Comparison of ENCODE assay signal across 22 cellular contexts in genomic region chr9:128694344-128694743, GRCh38. TPM values are rescaled to one million over a fixed set of nuclear protein-coding genes. Genes with fewer than 3 reads are reported as not detected.
A peak's percentile ranks its signal among the peaks of the same experiment; 100 is the strongest.
DNase-seq lines count a peak whose midpoint lies in the region; ATAC-seq and TF ChIP-seq lines count a peak whose summit lies in the region.
"Had no signal": no experiment of that assay in that cellular context is flagged by ENCODE, and none has a peak within 500 bp of the region (broad histone marks: within the 10 kb centered on the region; RNA-seq: fewer than 3 reads in every experiment).

No MANE protein-coding gene starts in this region.

- TF ChIP-seq CTCF in GM20000 (IDR thresholded peaks at IDR 0.05; ENCODE audit: extremely low read depth, missing control alignments) (no peak), activated B cell treated with CpG ODN at 0.5 μM for 24 hours (IDR thresholded peaks at IDR 0.05) (no peak)

- peak; percentile 3 for DNase-seq in Right ventricle myocardium superior
- DNase-seq in cardiac septum (ENCODE audit: low spot score): no peak
- peak; percentile 16 for DNase-seq in GM20000 (ENCODE audit: low spot score)
- no peak for DNase-seq in activated B cell treated with CpG ODN at 0.5 μM for 24 hours
- DNase-seq in stimulated activated naive B cell treated with anti-CD40 and anti-IgM and Interleukin-4, amounts not matched to agents 10 μg/mL and 1 μg/mL and 100 μg/mL, for 72 hours: no peak
- DNase-seq: C1 segment of cervical spinal cord; CD8-positive, alpha-beta memory T cell; DMS53; EL; H9; KG1; MV-4-11; NCI-H187; NCI-H2107; NCI-H2227 treated with DMSO at 0.1 percent for 48 hours; NCI-H510A treated with DMSO at 0.1 percent for 48 hours; NCI-H774; OCI-M1; SIG-M5 had no signal

- CTCF ChIA-PET in activated B cell treated with CpG ODN at 0.5 μM for 24 hours (lab: Charles Lee): interaction anchor here (1.0 kb wide), 1 partner anchor 10 kb away, joined by 3 read pairs; no protein-coding TSS in a partner anchor

- H3K9me3 Mint-ChIP-seq in activated B cell treated with CpG ODN at 0.5 μM for 24 hours: no peaks in the 10 kb centered on the region
- H3K9me3 Mint-ChIP-seq in stimulated activated naive B cell treated with anti-CD40 and anti-IgM and Interleukin-4, amounts not matched to agents 10 μg/mL and 1 μg/mL and 100 μg/mL, for 72 hours: no peaks in the 10 kb centered on the region
- H3K9me3 Mint-ChIP-seq: CD8-positive, alpha-beta memory T cell had no signal

- peak overlapping the region; percentile 46 for H3K4me3 Mint-ChIP-seq in activated B cell treated with CpG ODN at 0.5 μM for 24 hours
- H3K4me3 Mint-ChIP-seq in stimulated activated naive B cell treated with anti-CD40 and anti-IgM and Interleukin-4, amounts not matched to agents 10 μg/mL and 1 μg/mL and 100 μg/mL, for 72 hours: peak overlapping the region; percentile 7 to 43
- H3K4me3 Mint-ChIP-seq: H9 had no signal

- intact Hi-C loops in Right ventricle myocardium superior (cut with DNase I) (no loop called here), cardiac septum (cut with DNase I) (no loop called here), activated B cell treated with CpG ODN at 0.5 μM for 24 hours (cut with micrococcal nuclease) (no loop called here)

- no peak for ATAC-seq in Right ventricle myocardium superior (ENCODE audit: poor library complexity)
- peak; percentile 41 for ATAC-seq in activated B cell treated with CpG ODN at 0.5 μM for 24 hours (ENCODE audit: low read depth)
- ATAC-seq in stimulated activated naive B cell treated with anti-CD40 and anti-IgM and Interleukin-4, amounts not matched to agents 10 μg/mL and 1 μg/mL and 100 μg/mL, for 72 hours (replicated peaks): peak; percentile 58
- ATAC-seq in GM21447 (IDR thresholded peaks at IDR 0.05; ENCODE audit: unreplicated experiment): no peak
- ATAC-seq in GM19455 (IDR thresholded peaks at IDR 0.05; ENCODE audit: unreplicated experiment): no peak
- ATAC-seq: HepG2 had no signal

- no peaks in the 10 kb centered on the region for H3K27me3 Mint-ChIP-seq in activated B cell treated with CpG ODN at 0.5 μM for 24 hours
- no peaks in the 10 kb centered on the region for H3K27me3 Mint-ChIP-seq in stimulated activated naive B cell treated with anti-CD40 and anti-IgM and Interleukin-4, amounts not matched to agents 10 μg/mL and 1 μg/mL and 100 μg/mL, for 72 hours
- H3K27me3 Mint-ChIP-seq: CD8-positive, alpha-beta memory T cell had no signal

- POLR2A ChIA-PET in activated B cell treated with CpG ODN at 0.5 μM for 24 hours (lab: Charles Lee): interaction anchor here (0.6 to 3.3 kb wide), 6 partner anchors 8 to 237 kb away, joined by 3 to 61 read pairs (median 6); partner anchors contain the start of genes PKN3 and ZDHHC12

- peaks cover 66% of the 10 kb centered on the region for H3K36me3 Mint-ChIP-seq in activated B cell treated with CpG ODN at 0.5 μM for 24 hours (ENCODE audit: low read depth)
- peaks cover 46 to 51% of the 10 kb centered on the region in 2 donors for H3K36me3 Mint-ChIP-seq in stimulated activated naive B cell treated with anti-CD40 and anti-IgM and Interleukin-4, amounts not matched to agents 10 μg/mL and 1 μg/mL and 100 μg/mL, for 72 hours

- peaks cover 45% of the 10 kb centered on the region for H3K4me1 Mint-ChIP-seq in activated B cell treated with CpG ODN at 0.5 μM for 24 hours
- peaks cover 13 to 38% of the 10 kb centered on the region in 2 donors for H3K4me1 Mint-ChIP-seq in stimulated activated naive B cell treated with anti-CD40 and anti-IgM and Interleukin-4, amounts not matched to agents 10 μg/mL and 1 μg/mL and 100 μg/mL, for 72 hours

- peak overlapping the region; percentile 74 for H3K27ac Mint-ChIP-seq in activated B cell treated with CpG ODN at 0.5 μM for 24 hours
- peak overlapping the region; percentile 89 for H3K27ac Mint-ChIP-seq in stimulated activated naive B cell treated with anti-CD40 and anti-IgM and Interleukin-4, amounts not matched to agents 10 μg/mL and 1 μg/mL and 100 μg/mL, for 72 hours

RNA-seq across cellular contexts. Expression of gene SET, which starts 5.3 kb away (rescaled TPM):
- total RNA-seq in Right ventricle myocardium superior (167 TPM), cardiac septum (212 TPM), activated B cell treated with CpG ODN at 0.5 μM for 24 hours (762 and 801 TPM in 2 replicates)

RNA-seq across cellular contexts. Expression of gene PKN3, which starts 8.0 kb away (rescaled TPM):
- total RNA-seq in Right ventricle myocardium superior (5.7 TPM), cardiac septum (6.2 TPM), activated B cell treated with CpG ODN at 0.5 μM for 24 hours (16.9 and 17.4 TPM in 2 replicates)

RNA-seq across cellular contexts. Expression of gene ZDHHC12, which starts 29.6 kb away (rescaled TPM):
- total RNA-seq in Right ventricle myocardium superior (5.4 TPM), cardiac septum (7.4 TPM), activated B cell treated with CpG ODN at 0.5 μM for 24 hours (40.0 and 40.7 TPM in 2 replicates)

RNA-seq across cellular contexts. Expression of gene DYNC2I2, which starts 37.7 kb away (rescaled TPM):
- total RNA-seq in Right ventricle myocardium superior (40.0 TPM), cardiac septum (29.6 TPM), activated B cell treated with CpG ODN at 0.5 μM for 24 hours (58.0 and 60.2 TPM in 2 replicates)

Comparison
In these comparisons a context has a peak if more than half of its experiments do, and no peak if none do; other contexts are left out.
1. DNase-seq: peak in Right ventricle myocardium superior (single experiment) and GM20000 (single experiment); none in cardiac septum (single experiment), activated B cell treated with CpG ODN at 0.5 μM for 24 hours (single experiment) and stimulated activated naive B cell treated with anti-CD40 and anti-IgM and Interleukin-4, amounts not matched to agents 10 μg/mL and 1 μg/mL and 100 μg/mL, for 72 hours (single experiment).
2. ATAC-seq: peak in activated B cell treated with CpG ODN at 0.5 μM for 24 hours (single experiment) and stimulated activated naive B cell treated with anti-CD40 and anti-IgM and Interleukin-4, amounts not matched to agents 10 μg/mL and 1 μg/mL and 100 μg/mL, for 72 hours (2 of 2); none in Right ventricle myocardium superior (single experiment), GM21447 (single experiment) and GM19455 (single experiment).